ENCODE assay signal across 1 cellular context in genomic region chr16:88805340-88805715, GRCh38.
TF ChIP-seq lines count a peak whose summit lies in the region.

No MANE protein-coding gene starts in this region.

TF ChIP-seq in GM12878, 131 proteins besides CTCF, POLR2A, EP300 and RAD21:
- TF ChIP-seq NFXL1 (IDR thresholded peaks at IDR 0.05; ENCODE audit: borderline replicate concordance): no peak
- TF ChIP-seq ELK1 (IDR thresholded peaks at IDR 0.05; ENCODE audit: low read depth, low read length): no peak
- TF ChIP-seq ATF7 (IDR thresholded peaks at IDR 0.05; ENCODE audit: low read depth): no peak
- no peak for TF ChIP-seq RAD51 (IDR thresholded peaks at IDR 0.05)
- TF ChIP-seq MXI1 (IDR thresholded peaks at IDR 0.05; ENCODE audit: low read depth, low read length): no peak
- no peak for TF ChIP-seq ZNF687 (IDR thresholded peaks at IDR 0.05)
- no peak for TF ChIP-seq E2F8 (IDR thresholded peaks at IDR 0.05; ENCODE audit: low read depth, partially characterized antibody)
- TF ChIP-seq ZNF217 (IDR thresholded peaks at IDR 0.05): no peak
- TF ChIP-seq HDAC6 (IDR thresholded peaks at IDR 0.05; ENCODE audit: unreplicated experiment): no peak
